Comparison of ENCODE assay signal across 9 cellular contexts in genomic region chr9:124871156-124871561, GRCh38. TPM values are rescaled to one million over a fixed set of nuclear protein-coding genes. Genes with fewer than 3 reads are reported as not detected.
DNase-seq lines count a peak whose midpoint lies in the region; ATAC-seq and TF ChIP-seq lines count a peak whose summit lies in the region.
"Had no signal": no experiment of that assay in that cellular context is flagged by ENCODE, and none has a peak within 500 bp of the region (broad histone marks: within the 10 kb centered on the region; RNA-seq: fewer than 3 reads in every experiment).

No MANE protein-coding gene starts in this region.

- TF ChIP-seq RAD21 in HCT116 (IDR thresholded peaks at IDR 0.05; ENCODE audit: low read depth) = no peak

- H3K9me3 ChIP-seq in HCT116 (ENCODE audit: control insufficient read depth in 1 of 2, insufficient read depth in 1 of 2, low read depth in 1 of 2, low read length in 2 of 2) = no peaks in the 10 kb centered on the region
- H3K9me3 ChIP-seq in muscle layer of colon (ENCODE audit: low read length) = no peaks in the 10 kb centered on the region

- H3K4me3 ChIP-seq in BJ (ENCODE audit: low read depth, low read length) (peak overlapping the region; percentile 96; the same call in 1 of the 2 replicates), HCT116 (replicated peaks in 1 of 2; ENCODE audit: low read depth in 1 of 2, low read length in 2 of 2) (peak overlapping the region in 1 of 2 experiments; percentile 91; a peak in 2 of 4 replicates), muscle layer of colon (ENCODE audit: low read depth in 1 of 2, low read length in 2 of 2) (peak overlapping the region in 1 of 2 donors; percentile 95)

- H2AFZ ChIP-seq in HCT116 (ENCODE audit: low read depth, low read length, poor library complexity, severe bottlenecking) = no peak overlapping the region

- intact Hi-C loops in HCT116 (cut with micrococcal nuclease) = no loop called here

- H3K9ac ChIP-seq in HCT116 (ENCODE audit: low read length) = peak overlapping the region; percentile 98; the same call in 1 of the 2 replicates
- peak overlapping the region; percentile 15 for H3K9ac ChIP-seq in muscle layer of colon (ENCODE audit: low read length)

- H4K20me1 ChIP-seq in HCT116 (ENCODE audit: insufficient read depth) = peaks cover 20% of the 10 kb centered on the region; the same call in 1 of the 2 replicates

- H3K9me3 Mint-ChIP-seq in activated naive CD4-positive, alpha-beta T cell treated with anti-CD3 and anti-CD28 coated beads, Interleukin-2, amount 50 U/mL, for 72 hours = no peaks in the 10 kb centered on the region

- H3K9me2 ChIP-seq in HCT116 (ENCODE audit: insufficient read depth) = no peaks in the 10 kb centered on the region

- POLR2A ChIA-PET in BJ (lab: Charles Lee) = no interaction called here
- POLR2A ChIA-PET in HCT116 (lab: Charles Lee) = interaction anchor here (0.6 to 1.5 kb wide), 2 partner anchors 10 to 267 kb away, joined by 4 read pairs; partner anchors contain the start of gene RPL35

- peaks cover 50 to 65% of the 10 kb centered on the region in 2 donors for H3K36me3 Mint-ChIP-seq in activated naive CD4-positive, alpha-beta T cell treated with anti-CD3 and anti-CD28 coated beads, Interleukin-2, amount 50 U/mL, for 72 hours

- no peak for TF ChIP-seq CTCF in BJ (IDR thresholded peaks at IDR 0.05; ENCODE audit: insufficient read depth, low read depth, low read length)
- no peak for TF ChIP-seq CTCF in HCT116 (IDR thresholded peaks at IDR 0.05 in 2 of 3, conservative IDR thresholded peaks at IDR 0.05 in 1 of 3; ENCODE audit: borderline replicate concordance in 1 of 3, insufficient read depth in 1 of 3, low read depth in 2 of 3, low read length in 2 of 3)

- peak overlapping the region; percentile 98 to 99 for H3K27ac Mint-ChIP-seq in activated naive CD4-positive, alpha-beta T cell treated with anti-CD3 and anti-CD28 coated beads, Interleukin-2, amount 50 U/mL, for 72 hours

- CTCF ChIA-PET in BJ (lab: Yijun Ruan, JAX) = interaction anchor here (1.2 to 2.0 kb wide), 3 partner anchors 11 to 99 kb away, joined by 3 to 9 read pairs (median 5); partner anchors contain the start of gene NR6A1
- CTCF ChIA-PET in HCT116 (lab: Charles Lee) = no interaction called here

- ATAC-seq in HCT116 = no peak
- ATAC-seq in activated naive CD4-positive, alpha-beta T cell treated with anti-CD3 and anti-CD28 coated beads, Interleukin-2, amount 50 U/mL, for 72 hours = no peak
- no peak for ATAC-seq in GM18520 (IDR thresholded peaks at IDR 0.05; ENCODE audit: unreplicated experiment)

- no peak for TF ChIP-seq POLR2A in HCT116 (IDR thresholded peaks at IDR 0.05; ENCODE audit: borderline replicate concordance, extremely low read depth, insufficient read depth, insufficient read length)

- H3K27me3 ChIP-seq in BJ (ENCODE audit: control insufficient read depth, insufficient read depth, low read length) (no peaks in the 10 kb centered on the region), HCT116 (ENCODE audit: insufficient read depth, low read length) (no peaks in the 10 kb centered on the region), muscle layer of colon (ENCODE audit: control insufficient read depth in 1 of 2, insufficient read depth in 2 of 2, low read length in 2 of 2) (no peaks in the 10 kb centered on the region)

- H3K4me1 ChIP-seq in HCT116 (ENCODE audit: control insufficient read depth in 1 of 2, insufficient read depth in 2 of 2, low read length in 2 of 2) (peaks cover 19 to 48% of the 10 kb centered on the region in 2 experiments), muscle layer of colon (ENCODE audit: insufficient read depth, low read length) (peaks cover 51% of the 10 kb centered on the region)

- H3K4me2 ChIP-seq in HCT116 (ENCODE audit: low read length) = peak overlapping the region; percentile 84

- H3K36me3 ChIP-seq in BJ (ENCODE audit: control insufficient read depth, insufficient read depth, low read length) = peaks cover 15% of the 10 kb centered on the region
- peaks cover 16 to 40% of the 10 kb centered on the region in 2 experiments; a peak in 3 of 4 replicates for H3K36me3 ChIP-seq in HCT116 (ENCODE audit: control insufficient read depth in 1 of 2, insufficient read depth in 2 of 2, low read length in 2 of 2)
- peaks cover 24% of the 10 kb centered on the region for H3K36me3 ChIP-seq in muscle layer of colon (ENCODE audit: insufficient read depth, low read length)

- H3K27ac ChIP-seq in HCT116 (ENCODE audit: low read depth, low read length) = peak overlapping the region; percentile 10; the same call in 1 of the 2 replicates
- H3K27ac ChIP-seq in muscle layer of colon (ENCODE audit: low read depth, low read length) = no peak overlapping the region

- H3K79me2 ChIP-seq in HCT116 (ENCODE audit: insufficient read depth, low read length) = peaks cover 90% of the 10 kb centered on the region

- no TSS peak for BruUV-seq in HCT116 (replicated peaks; lab: Mats Ljungman, UMichigan)

- no peak for DNase-seq in BJ (ENCODE audit: low read depth)
- DNase-seq in HCT116 (ENCODE audit: low read depth, low spot score) = no peak
- DNase-seq in activated naive CD4-positive, alpha-beta T cell treated with anti-CD3 and anti-CD28 coated beads, Interleukin-2, amount 50 U/mL, for 72 hours (ENCODE audit: low spot score in 2 of 2) = no peak
- no peak for DNase-seq in pons (ENCODE audit: low spot score)
- DNase-seq in NCI-H748 (lab: John Stamatoyannopoulos, UW; ENCODE audit: unreplicated experiment) = no peak
- no peak for DNase-seq in COLO829 (ENCODE audit: low spot score)

- RAD21 ChIA-PET in HCT116 (lab: Charles Lee; ENCODE audit: low non-redundant PET in 1 of 2, low total read pairs in 2 of 2, uncharacterized antibody in 2 of 2, unreplicated experiment in 2 of 2) = no interaction called here

TF ChIP-seq in HCT116, 20 proteins besides CTCF, POLR2A, EP300 and RAD21:
- no peak for TF ChIP-seq SIN3A (IDR thresholded peaks at IDR 0.05; ENCODE audit: low read depth)
- TF ChIP-seq TCF7L2 (IDR thresholded peaks at IDR 0.05; ENCODE audit: borderline replicate concordance, extremely low read depth, insufficient read depth, insufficient read length) = no peak
- no peak for TF ChIP-seq POLR2AphosphoS5 (IDR thresholded peaks at IDR 0.05; ENCODE audit: low read depth, low read length)
- TF ChIP-seq JUND (IDR thresholded peaks at IDR 0.05) = no peak
- TF ChIP-seq CEBPB (IDR thresholded peaks at IDR 0.05; ENCODE audit: low read depth) = no peak
- no peak for TF ChIP-seq SP1 (IDR thresholded peaks at IDR 0.05; ENCODE audit: low read depth)
- no peak for TF ChIP-seq EZH2 (IDR thresholded peaks at IDR 0.05)
- TF ChIP-seq MAX (IDR thresholded peaks at IDR 0.05) = no peak
- TF ChIP-seq YY1 (IDR thresholded peaks at IDR 0.05; ENCODE audit: extremely low read depth, insufficient replicate concordance, low read depth, low read length) = no peak

RNA-seq across cellular contexts. Expression of gene ARPC5L, which starts 9.2 kb away (rescaled TPM):
- 34.0 and 41.0 TPM in 2 replicates for polyA plus RNA-seq in BJ (2011; rRNA removed)
- polyA minus RNA-seq in BJ (2011; rRNA and poly(A)+ RNA removed) = 10.0 and 12.2 TPM in 2 replicates
- total RNA-seq in HCT116 (2021; ENCODE audit: unreplicated experiment) = 50.0 TPM
- 41.9 and 42.2 TPM in 2 replicates for polyA plus RNA-seq in HCT116 (2012)
- 10 to 100 TPM; 86.2 to 86.5 TPM for total RNA-seq in activated naive CD4-positive, alpha-beta T cell treated with anti-CD3 and anti-CD28 coated beads, Interleukin-2, amount 50 U/mL, for 72 hours

RNA-seq across cellular contexts. Expression of gene RPL35, which starts 9.4 kb away (rescaled TPM):
- 3,181 and 3,838 TPM in 2 replicates for polyA plus RNA-seq in BJ (2011; rRNA removed)
- polyA minus RNA-seq in BJ (2011; rRNA and poly(A)+ RNA removed) = 177 and 325 TPM in 2 replicates
- 1,754 TPM for total RNA-seq in HCT116 (2021; ENCODE audit: unreplicated experiment)
- 2,813 and 3,271 TPM in 2 replicates for polyA plus RNA-seq in HCT116 (2012)
- 1,000 to 10,000 TPM; 1,912 to 2,066 TPM for total RNA-seq in activated naive CD4-positive, alpha-beta T cell treated with anti-CD3 and anti-CD28 coated beads, Interleukin-2, amount 50 U/mL, for 72 hours

RNA-seq across cellular contexts. Expression of gene WDR38, which starts 17.9 kb away (rescaled TPM):
- not detected in 2 replicates for polyA plus RNA-seq in BJ (2011; rRNA removed)
- polyA minus RNA-seq in BJ (2011; rRNA and poly(A)+ RNA removed) = not detected in 2 replicates
- total RNA-seq in HCT116 (2021; ENCODE audit: unreplicated experiment) = not detected
- polyA plus RNA-seq in HCT116 (2012) = not detected in 2 replicates
- total RNA-seq in activated naive CD4-positive, alpha-beta T cell treated with anti-CD3 and anti-CD28 coated beads, Interleukin-2, amount 50 U/mL, for 72 hours = not detected
- total RNA-seq: renal cortical epithelial cell had no signal
